ENCODE assay signal across 20 cellular contexts in genomic region chr5:99973779-99974178, GRCh38.
"Had no signal": no experiment of that assay in that cellular context is flagged by ENCODE, and none has a peak within 500 bp of the region (broad histone marks: within the 10 kb centered on the region; RNA-seq: fewer than 3 reads in every experiment).

No MANE protein-coding gene starts in this region.

- H3K4me1 Mint-ChIP-seq: naive thymus-derived CD8-positive, alpha-beta T cell; neural crest cell; stimulated activated naive B cell treated with anti-CD40 and anti-IgM and Interleukin-4, amounts not matched to agents 10 μg/mL and 1 μg/mL and 100 μg/mL, for 72 hours had no signal

- DNase-seq: dermis blood vessel endothelial cell; effector memory CD8-positive, alpha-beta T cell; head of caudate nucleus; mesenchymal stem cell; midbrain; naive thymus-derived CD8-positive, alpha-beta T cell; sigmoid colon; spleen; stimulated activated CD4-positive, alpha-beta T cell treated with anti-CD3 and anti-CD28 coated beads, Interleukin-2, amount 100 ng/mL, for 48 hours; stimulated activated naive B cell treated with anti-CD40 and anti-IgM and Interleukin-4, amounts not matched to agents 10 μg/mL and 1 μg/mL and 100 μg/mL, for 72 hours; upper lobe of right lung had no signal

- H3K36me3 ChIP-seq: left lung, right atrium auricular region, sigmoid colon, spleen, thoracic aorta, tibial nerve, upper lobe of right lung, vagina had no signal

- H3K27me3 Mint-ChIP-seq: effector memory CD8-positive, alpha-beta T cell; naive thymus-derived CD8-positive, alpha-beta T cell; progenitor cell of endocrine pancreas; stimulated activated naive B cell treated with anti-CD40 and anti-IgM and Interleukin-4, amounts not matched to agents 10 μg/mL and 1 μg/mL and 100 μg/mL, for 72 hours; stimulated activated naive CD8-positive, alpha-beta T cell treated with anti-CD3 and anti-CD28 coated beads, Interleukin-15, Interleukin-2, amounts not matched to agents 100 ng/mL and 50 ng/mL, for 24 hours had no signal

- H3K4me3 ChIP-seq: coronary artery, left lung, right atrium auricular region, sigmoid colon, spleen, thoracic aorta, tibial nerve, upper lobe of right lung, vagina had no signal

- H3K36me3 Mint-ChIP-seq: naive thymus-derived CD8-positive, alpha-beta T cell; stimulated activated naive B cell treated with anti-CD40 and anti-IgM and Interleukin-4, amounts not matched to agents 10 μg/mL and 1 μg/mL and 100 μg/mL, for 72 hours had no signal

- H3K9me3 Mint-ChIP-seq: stimulated activated naive B cell treated with anti-CD40 and anti-IgM and Interleukin-4, amounts not matched to agents 10 μg/mL and 1 μg/mL and 100 μg/mL, for 72 hours; stimulated activated naive CD8-positive, alpha-beta T cell treated with anti-CD3 and anti-CD28 coated beads, Interleukin-15, Interleukin-2, amounts not matched to agents 100 ng/mL and 50 ng/mL, for 24 hours had no signal

- ATAC-seq: effector memory CD8-positive, alpha-beta T cell; left lung; naive thymus-derived CD8-positive, alpha-beta T cell; stimulated activated naive B cell treated with anti-CD40 and anti-IgM and Interleukin-4, amounts not matched to agents 10 μg/mL and 1 μg/mL and 100 μg/mL, for 72 hours; upper lobe of right lung had no signal

- H3K27me3 ChIP-seq: left lung, right atrium auricular region, sigmoid colon, spleen, tibial nerve, upper lobe of right lung, vagina had no signal

- H3K27ac Mint-ChIP-seq: effector memory CD8-positive, alpha-beta T cell; naive thymus-derived CD8-positive, alpha-beta T cell; progenitor cell of endocrine pancreas; stimulated activated naive B cell treated with anti-CD40 and anti-IgM and Interleukin-4, amounts not matched to agents 10 μg/mL and 1 μg/mL and 100 μg/mL, for 72 hours; stimulated activated naive CD8-positive, alpha-beta T cell treated with anti-CD3 and anti-CD28 coated beads, Interleukin-15, Interleukin-2, amounts not matched to agents 100 ng/mL and 50 ng/mL, for 24 hours had no signal

- H3K4me3 Mint-ChIP-seq: effector memory CD8-positive, alpha-beta T cell; naive thymus-derived CD8-positive, alpha-beta T cell; neural crest cell; stimulated activated naive B cell treated with anti-CD40 and anti-IgM and Interleukin-4, amounts not matched to agents 10 μg/mL and 1 μg/mL and 100 μg/mL, for 72 hours; stimulated activated naive CD8-positive, alpha-beta T cell treated with anti-CD3 and anti-CD28 coated beads, Interleukin-15, Interleukin-2, amounts not matched to agents 100 ng/mL and 50 ng/mL, for 24 hours had no signal
